ENCODE assay signal across 20 cellular contexts in genomic region chr3:187181454-187182170, GRCh38. TPM values are rescaled to one million over a fixed set of nuclear protein-coding genes. Genes with fewer than 3 reads are reported as not detected.
"Had no signal": no experiment of that assay in that cellular context is flagged by ENCODE, and none has a peak within 500 bp of the region (broad histone marks: within the 10 kb centered on the region; RNA-seq: fewer than 3 reads in every experiment).

No MANE protein-coding gene starts in this region.

- H3K36me3 Mint-ChIP-seq: activated naive CD4-positive, alpha-beta T cell treated with anti-CD3 and anti-CD28 coated beads, Interleukin-2, amount 10 ng/mL, durations not matched to agents 7 days and 5 days; immature natural killer cell; mesothelial cell of epicardium; neural progenitor cell; T-cell had no signal

- H3K4me3 ChIP-seq: ascending aorta, cardiac muscle cell, hepatocyte, neural progenitor cell, sigmoid colon, tibial nerve had no signal

- DNase-seq: activated CD4-positive, CD25-positive, alpha-beta regulatory T cell treated with anti-CD3 and anti-CD28 coated beads, Interleukin-2, amount 50 U/mL, for 72 hours; activated naive CD4-positive, alpha-beta T cell treated with anti-CD3 and anti-CD28 coated beads, Interleukin-2, amount 10 ng/mL, durations not matched to agents 7 days and 5 days; immature natural killer cell; sigmoid colon; SK-N-SH; stimulated activated CD4-positive, alpha-beta T cell treated with anti-CD3 and anti-CD28 coated beads, Interleukin-1b, Interleukin-23, amount 100 ng/mL, for 48 hours; T-cell; T-helper 9 cell had no signal

- H3K9me3 ChIP-seq: ascending aorta, sigmoid colon, SK-N-SH, tibial nerve had no signal

- H3K9ac ChIP-seq: neural progenitor cell, parathyroid adenoma, SK-N-SH had no signal

- H3K27me3 ChIP-seq: ascending aorta, cardiac muscle cell, hepatocyte, sigmoid colon, tibial nerve had no signal

- H3K9me3 Mint-ChIP-seq: activated T-helper 2 cell treated with anti-CD3 and anti-CD28 coated beads, Interferon-gamma antibody, Interleukin-2, Interleukin-4, amounts not matched to agents 10 μg/mL and 5 μg/mL and 100 μg/mL, durations not matched to agents 14 hours and 24 hours and 36 hours; immature natural killer cell; mesothelial cell of epicardium; T-cell had no signal

- ATAC-seq: T-cell had no signal

- H3K4me1 ChIP-seq: parathyroid adenoma, tibial nerve had no signal

- H3K4me1 Mint-ChIP-seq: immature natural killer cell had no signal

- H3K27ac Mint-ChIP-seq: activated naive CD4-positive, alpha-beta T cell treated with anti-CD3 and anti-CD28 coated beads, Interleukin-2, amount 10 ng/mL, durations not matched to agents 7 days and 5 days; activated T-helper 2 cell treated with anti-CD3 and anti-CD28 coated beads, Interferon-gamma antibody, Interleukin-2, Interleukin-4, amounts not matched to agents 10 μg/mL and 5 μg/mL and 100 μg/mL, durations not matched to agents 14 hours and 24 hours and 36 hours; immature natural killer cell; mesothelial cell of epicardium; neural progenitor cell; T-cell had no signal

- H3K4me3 Mint-ChIP-seq: activated naive CD4-positive, alpha-beta T cell treated with anti-CD3 and anti-CD28 coated beads, Interleukin-2, amount 10 ng/mL, durations not matched to agents 7 days and 5 days; immature natural killer cell; mesothelial cell of epicardium; neural progenitor cell; T-cell had no signal

- H3K36me3 ChIP-seq: ascending aorta, cardiac muscle cell, neural progenitor cell, sigmoid colon, tibial nerve had no signal

RNA-seq across cellular contexts. Expression of gene RTP1, which starts 15.7 kb away (rescaled TPM):
- total RNA-seq: activated CD8-positive, alpha-beta memory T cell treated with anti-CD3 and anti-CD28 coated beads for 36 hours; activated T-helper 2 cell treated with anti-CD3 and anti-CD28 coated beads, Interferon-gamma antibody, Interleukin-2, Interleukin-4, amounts not matched to agents 10 μg/mL and 5 μg/mL and 100 μg/mL, durations not matched to agents 14 hours and 24 hours and 36 hours; ascending aorta; cardiac muscle cell; dermis microvascular lymphatic vessel endothelial cell; hepatocyte; lower leg skin; mesothelial cell of epicardium; myocyte; sigmoid colon; T-cell; tibial nerve had no signal
